In the genomic region with DNA sequence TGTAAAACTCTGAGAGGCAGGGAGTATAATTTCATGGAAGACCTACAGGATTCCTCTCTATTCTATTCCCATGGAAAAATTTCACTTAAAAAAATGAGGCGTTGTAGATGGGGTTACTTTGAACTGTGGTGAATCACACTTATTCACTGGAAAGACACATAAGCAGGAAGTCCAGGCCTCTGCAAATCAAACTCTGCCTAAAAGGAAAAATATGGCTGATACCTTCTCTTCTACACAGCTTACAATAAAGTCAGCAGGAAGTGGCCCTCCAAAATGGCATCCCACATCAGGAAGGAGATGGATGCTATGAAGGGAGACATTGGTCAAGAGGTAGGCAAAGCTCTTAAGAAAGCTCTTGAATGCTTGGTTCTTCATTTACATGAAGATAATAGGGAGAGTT, we compare ENCODE assay signal across 11 cellular contexts.
DNase-seq lines count a peak whose midpoint lies in the region; ATAC-seq, FAIRE-seq and TF ChIP-seq lines count a peak whose summit lies in the region.
"Had no signal": no experiment of that assay in that cellular context is flagged by ENCODE, and none has a peak within 500 bp of the region (broad histone marks: within the 10 kb centered on the region; RNA-seq: fewer than 3 reads in every experiment).

No MANE protein-coding gene starts in this region.

- H3K9me3 ChIP-seq in SK-N-SH (no peaks in the 10 kb centered on the region), small intestine (ENCODE audit: control insufficient read depth, low read depth) (no peaks in the 10 kb centered on the region)

- no peaks in the 10 kb centered on the region for H3K9me3 Mint-ChIP-seq in T-helper 2 cell treated with Interferon-gamma antibody and Interleukin-4, amounts not matched to agents 5 μg/mL and 100 μg/mL, for 36 hours

- H3K36me3 ChIP-seq in SK-N-SH (replicated peaks in 1 of 2; ENCODE audit: control insufficient read depth in 1 of 2, insufficient read depth in 2 of 2, low read length in 1 of 2) (no peaks in the 10 kb centered on the region), small intestine (ENCODE audit: control insufficient read depth in 2 of 2, insufficient read depth in 2 of 2, low read length in 2 of 2) (no peaks in the 10 kb centered on the region)

- peak overlapping the region in 1 of 2 experiments; percentile 55; a peak in 3 of 4 replicates for H3K27ac ChIP-seq in SK-N-SH (ENCODE audit: low read depth in 2 of 2, low read length in 1 of 2)
- peak overlapping the region; percentile 3 to 78 for H3K27ac ChIP-seq in small intestine (ENCODE audit: low read depth in 1 of 2, low read length in 1 of 2)

- no peak overlapping the region for H3K4me3 ChIP-seq in SK-N-SH (ENCODE audit: low read depth in 2 of 2, low read length in 1 of 2)
- no peak overlapping the region for H3K4me3 ChIP-seq in fibroblast of mammary gland (ENCODE audit: control insufficient read depth, low read depth, low read length)
- peak overlapping the region in 1 of 2 donors; percentile 25 for H3K4me3 ChIP-seq in small intestine (ENCODE audit: low read depth in 1 of 2, low read length in 2 of 2)

- peaks cover 24 to 39% of the 10 kb centered on the region in 2 experiments; a peak in 3 of 4 replicates for H3K4me1 ChIP-seq in SK-N-SH (ENCODE audit: control insufficient read depth in 1 of 2, insufficient read depth in 2 of 2, low read depth in 1 of 2, low read length in 1 of 2)
- H3K4me1 ChIP-seq in small intestine (ENCODE audit: control insufficient read depth in 2 of 2, insufficient read depth in 1 of 2, low read depth in 1 of 2, low read length in 1 of 2): peaks cover 0 to 2% of the 10 kb centered on the region in 2 donors

- no peak for ATAC-seq in SK-N-SH treated with all-trans-retinoic acid at 6 μM for 48 hours

- DNase-seq in SK-N-SH: no peak
- no peak for DNase-seq in T-helper 2 cell treated with Interferon-gamma antibody and Interleukin-4, amounts not matched to agents 5 μg/mL and 100 μg/mL, for 36 hours (ENCODE audit: low spot score)
- peak; percentile 74 for DNase-seq in fibroblast of mammary gland (ENCODE audit: low read depth)
- DNase-seq in small intestine: no peak
- DNase-seq in NCI-H524 treated with DMSO at 0.1 percent for 48 hours (lab: John Stamatoyannopoulos, UW): no peak
- DNase-seq in ureter (ENCODE audit: low spot score): no peak
- no peak for DNase-seq in hippocampal formation (lab: John Stamatoyannopoulos, UW)
- DNase-seq: 8988T, NCI-H2171, nucleus accumbens had no signal

- no peaks in the 10 kb centered on the region for H4K20me1 ChIP-seq in SK-N-SH (ENCODE audit: insufficient read depth)

- H3K27ac Mint-ChIP-seq in T-helper 2 cell treated with Interferon-gamma antibody and Interleukin-4, amounts not matched to agents 5 μg/mL and 100 μg/mL, for 36 hours: peak overlapping the region; percentile 65

- H3K4me1 Mint-ChIP-seq in T-helper 2 cell treated with Interferon-gamma antibody and Interleukin-4, amounts not matched to agents 5 μg/mL and 100 μg/mL, for 36 hours (ENCODE audit: low read depth): peaks cover 79% of the 10 kb centered on the region

- H3K79me2 ChIP-seq in SK-N-SH (ENCODE audit: insufficient read depth): peaks cover 8% of the 10 kb centered on the region; the same call in 1 of the 2 replicates

- peak overlapping the region; percentile 47 for H3K4me3 Mint-ChIP-seq in T-helper 2 cell treated with Interferon-gamma antibody and Interleukin-4, amounts not matched to agents 5 μg/mL and 100 μg/mL, for 36 hours

- TF ChIP-seq EP300 in SK-N-SH (IDR thresholded peaks at IDR 0.05; ENCODE audit: borderline replicate concordance in 1 of 2, low read depth in 1 of 2, low read length in 1 of 2): no peak

- POLR2A ChIA-PET in SK-N-SH (lab: Yijun Ruan, JAX): no interaction called here

- no peaks in the 10 kb centered on the region for H3K9me2 ChIP-seq in SK-N-SH

- peaks cover 33% of the 10 kb centered on the region for H3K36me3 Mint-ChIP-seq in T-helper 2 cell treated with Interferon-gamma antibody and Interleukin-4, amounts not matched to agents 5 μg/mL and 100 μg/mL, for 36 hours (ENCODE audit: low read depth)

- no peaks in the 10 kb centered on the region for H3K27me3 ChIP-seq in SK-N-SH (ENCODE audit: insufficient read depth)
- no peaks in the 10 kb centered on the region for H3K27me3 ChIP-seq in small intestine (ENCODE audit: control insufficient read depth in 2 of 2, insufficient read depth in 2 of 2, low read length in 2 of 2)

- WGBS in SK-N-SH (ENCODE audit: low lambda C conversion rate): 45% methylated on average over 1 of the region's 1 CpG
- 15 to 28% (median 22%) methylated on average over 1 of the region's 1 CpG for WGBS in small intestine, 3 donors

- no peak for FAIRE-seq in small intestine (lab: Jason Lieb, UNC)

- no peak for TF ChIP-seq RAD21 in SK-N-SH (IDR thresholded peaks at IDR 0.05; ENCODE audit: low read length)

- CTCF ChIA-PET in SK-N-SH (lab: Yijun Ruan, JAX): interaction anchor here (0.6 kb wide), 1 partner anchor 491 kb away, joined by 3 read pairs; no protein-coding TSS in a partner anchor

- no peak overlapping the region; the same call in 1 of the 2 replicates for H2AFZ ChIP-seq in SK-N-SH (ENCODE audit: low read depth)

- no peak overlapping the region for H3K9ac ChIP-seq in SK-N-SH

- H3K4me2 ChIP-seq in SK-N-SH: no peak overlapping the region

- TF ChIP-seq CTCF in SK-N-SH (IDR thresholded peaks at IDR 0.05) (no peak), fibroblast of mammary gland (conservative IDR thresholded peaks at IDR 0.05; ENCODE audit: control insufficient read depth, insufficient read depth, low read depth, low read length) (no peak)

- H3K27me3 Mint-ChIP-seq in T-helper 2 cell treated with Interferon-gamma antibody and Interleukin-4, amounts not matched to agents 5 μg/mL and 100 μg/mL, for 36 hours (ENCODE audit: low read depth): no peaks in the 10 kb centered on the region

- H3F3A ChIP-seq in SK-N-SH (replicated peaks; ENCODE audit: insufficient read depth): peaks cover 12% of the 10 kb centered on the region

TF ChIP-seq in SK-N-SH, 30 proteins besides CTCF, POLR2A, EP300 and RAD21:
- TF ChIP-seq JUND (IDR thresholded peaks at IDR 0.05) (peak; percentile 32), FOSL2 (IDR thresholded peaks at IDR 0.05; ENCODE audit: borderline replicate concordance, low read depth) (peak; percentile 29; the same call in 1 of the 2 replicates), YY1 (IDR thresholded peaks at IDR 0.05; ENCODE audit: low read depth) (peak; percentile 71; the same call in 1 of the 2 replicates)
- TF ChIP-seq, protein P1, sequence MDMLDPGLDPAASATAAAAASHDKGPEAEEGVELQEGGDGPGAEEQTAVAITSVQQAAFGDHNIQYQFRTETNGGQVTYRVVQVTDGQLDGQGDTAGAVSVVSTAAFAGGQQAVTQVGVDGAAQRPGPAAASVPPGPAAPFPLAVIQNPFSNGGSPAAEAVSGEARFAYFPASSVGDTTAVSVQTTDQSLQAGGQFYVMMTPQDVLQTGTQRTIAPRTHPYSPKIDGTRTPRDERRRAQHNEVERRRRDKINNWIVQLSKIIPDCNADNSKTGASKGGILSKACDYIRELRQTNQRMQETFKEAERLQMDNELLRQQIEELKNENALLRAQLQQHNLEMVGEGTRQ (IDR thresholded peaks at IDR 0.05; ENCODE audit: borderline replicate concordance, low read depth, low read length): no peak

TF ChIP-seq in SK-N-SH treated with all-trans-retinoic acid at 6 μM for 48 hours, 23 proteins besides CTCF, POLR2A, EP300 and RAD21:
- TF ChIP-seq SNAI2 (CRISPR knock-in tag; IDR thresholded peaks at IDR 0.05): no peak
